27 cellular contexts compared by ENCODE assay signal in the genomic region with DNA sequence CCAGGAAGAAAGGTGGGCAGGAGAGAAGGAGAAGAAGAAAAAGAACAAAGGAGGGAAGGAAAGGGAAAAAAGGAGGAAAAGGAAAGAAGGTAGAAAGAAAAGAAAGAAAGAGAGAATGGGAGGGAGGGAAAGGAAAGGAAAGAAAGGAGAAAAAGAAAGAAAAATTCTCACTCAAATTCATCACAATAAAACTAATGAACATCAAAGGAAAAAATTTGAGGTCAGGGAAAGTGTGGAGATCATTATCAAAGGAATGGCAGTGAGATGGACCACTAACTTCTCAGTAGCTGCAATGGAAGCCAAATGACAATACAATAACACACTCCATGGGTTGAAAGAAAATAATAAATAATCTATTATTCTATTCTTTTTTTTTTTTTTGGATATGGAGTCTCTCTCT. TPM values are rescaled to one million over a fixed set of nuclear protein-coding genes. Genes with fewer than 3 reads are reported as not detected.
DNase-seq lines count a peak whose midpoint lies in the region; ATAC-seq, FAIRE-seq and TF ChIP-seq lines count a peak whose summit lies in the region.
"Had no signal": no experiment of that assay in that cellular context is flagged by ENCODE, and none has a peak within 500 bp of the region (broad histone marks: within the 10 kb centered on the region; RNA-seq: fewer than 3 reads in every experiment).

No MANE protein-coding gene starts in this region.

- H3K36me3 ChIP-seq in K562 (ENCODE audit: control insufficient read depth, insufficient read depth, low read length): no peaks in the 10 kb centered on the region
- H3K36me3 ChIP-seq in HepG2 (replicated peaks in 1 of 2; ENCODE audit: control insufficient read depth in 1 of 2, insufficient read depth in 2 of 2, low read length in 2 of 2): no peaks in the 10 kb centered on the region
- H3K36me3 ChIP-seq: BE2C had no signal

- DNase-seq in activated naive CD4-positive, alpha-beta T cell (lab: John Stamatoyannopoulos, UW): no peak
- DNase-seq in K562 (ENCODE audit: extremely low read depth in 1 of 4, low spot score in 3 of 4): no peak
- no peak for DNase-seq in memory B cell (ENCODE audit: low spot score in 2 of 2)
- no peak for DNase-seq in HepG2 (ENCODE audit: low spot score)
- DNase-seq: AML-193; BE2C; C1 segment of cervical spinal cord; CD4-positive, alpha-beta memory T cell; CD4-positive, CD25-positive, alpha-beta regulatory T cell; CD8-positive, alpha-beta memory T cell; COR-L47; DMS 273 treated with DMSO at 0.1 percent for 48 hours; DMS153; DMS53; DMS79; DND-41; EL; GDM1 had no signal

- peaks cover 7% of the 10 kb centered on the region for H3K9me3 Mint-ChIP-seq in activated naive CD4-positive, alpha-beta T cell treated with anti-CD3 and anti-CD28 coated beads, Interleukin-2, amount 50 U/mL, for 24 hours
- peaks cover 1% of the 10 kb centered on the region for H3K9me3 Mint-ChIP-seq in memory B cell

- H3K4me3 ChIP-seq in K562: no peak overlapping the region
- no peak overlapping the region for H3K4me3 ChIP-seq in HepG2 (replicated peaks in 1 of 3; ENCODE audit: insufficient read depth in 1 of 3, low read depth in 2 of 3, low read length in 3 of 3)
- H3K4me3 ChIP-seq: A549, BLaER1, GM12878 had no signal

- intact Hi-C loops in K562 (cut with micrococcal nuclease): no loop called here
- intact Hi-C loops in HepG2 (cut with micrococcal nuclease; ENCODE audit: unreplicated experiment): no loop called here

- peak overlapping the region; percentile 59 for H3K27ac Mint-ChIP-seq in activated naive CD4-positive, alpha-beta T cell treated with anti-CD3 and anti-CD28 coated beads, Interleukin-2, amount 50 U/mL, for 24 hours
- peak overlapping the region; percentile 5 for H3K27ac Mint-ChIP-seq in memory B cell
- H3K27ac Mint-ChIP-seq: CD4-positive, CD25-positive, alpha-beta regulatory T cell; CD8-positive, alpha-beta memory T cell had no signal

- no peak for TF ChIP-seq RAD21 in K562 (CRISPR knock-in tag; conservative IDR thresholded peaks at IDR 0.05 in 1 of 2, IDR thresholded peaks at IDR 0.05 in 1 of 2)
- TF ChIP-seq RAD21 in HepG2 (CRISPR knock-in tag; IDR thresholded peaks at IDR 0.05): no peak

- CTCF ChIA-PET in K562 (lab: Yijun Ruan, JAX; ENCODE audit: low intra/inter-chr PET ratio): no interaction called here
- CTCF ChIA-PET in HepG2 (lab: Yijun Ruan, JAX; ENCODE audit: low intra/inter-chr PET ratio, low total read pairs): no interaction called here

- H3K9me3 ChIP-seq in K562 (replicated peaks; ENCODE audit: control insufficient read depth, insufficient read depth, low read depth, low read length): no peaks in the 10 kb centered on the region
- H3K9me3 ChIP-seq in HepG2 (ENCODE audit: low read length): no peaks in the 10 kb centered on the region
- H3K9me3 ChIP-seq: A549, BE2C had no signal

- ATAC-seq in K562 (no peak), memory B cell (ENCODE audit: low read depth) (no peak), GM21528 (IDR thresholded peaks at IDR 0.05; ENCODE audit: low FRiP score, unreplicated experiment) (no peak), HepG2 (no peak)
- ATAC-seq: A549, GM12878 had no signal

- no peaks in the 10 kb centered on the region for H4K20me1 ChIP-seq in K562 (replicated peaks; ENCODE audit: control insufficient read depth, insufficient read depth, low read length)
- H4K20me1 ChIP-seq in HepG2 (ENCODE audit: insufficient read depth, low read length): no peaks in the 10 kb centered on the region
- H4K20me1 ChIP-seq: BLaER1 had no signal

- peaks cover 7% of the 10 kb centered on the region for H3K36me3 Mint-ChIP-seq in activated naive CD4-positive, alpha-beta T cell treated with anti-CD3 and anti-CD28 coated beads, Interleukin-2, amount 50 U/mL, for 24 hours
- H3K36me3 Mint-ChIP-seq in memory B cell: peaks cover 11% of the 10 kb centered on the region

- no peak for TF ChIP-seq EP300 in K562 (IDR thresholded peaks at IDR 0.05; ENCODE audit: low read length)
- TF ChIP-seq EP300 in HepG2 (IDR thresholded peaks at IDR 0.05; ENCODE audit: low read depth in 2 of 2, low read length in 2 of 2): no peak
- TF ChIP-seq EP300 in HepG2 (CRISPR knock-in tag; IDR thresholded peaks at IDR 0.05; ENCODE audit: borderline replicate concordance): no peak

- POLR2A ChIA-PET in K562 (lab: Yijun Ruan, JAX): no interaction called here
- POLR2A ChIA-PET in HepG2 (lab: Yijun Ruan, JAX): no interaction called here

- H3K27ac ChIP-seq in K562 (ENCODE audit: extremely low read depth, low read depth, low read length) (no peak overlapping the region), HepG2 (ENCODE audit: extremely low read length, insufficient read depth, low read length) (no peak overlapping the region)
- H3K27ac ChIP-seq: 22Rv1, A549, BLaER1 had no signal

- in situ Hi-C loops in K562 (cut with MboI): no loop called here
- in situ Hi-C loops in HepG2 (cut with HindIII; ENCODE audit: extremely low pct_ligation_motif_present, low pct_unique_long_range_greater_than_20kb): no loop called here

- no peak overlapping the region for H3K4me3 Mint-ChIP-seq in activated naive CD4-positive, alpha-beta T cell treated with anti-CD3 and anti-CD28 coated beads, Interleukin-2, amount 50 U/mL, for 24 hours
- H3K4me3 Mint-ChIP-seq in memory B cell: no peak overlapping the region
- H3K4me3 Mint-ChIP-seq: CD14-positive monocyte; CD4-positive, alpha-beta memory T cell; CD4-positive, CD25-positive, alpha-beta regulatory T cell; CD8-positive, alpha-beta memory T cell had no signal

- TF ChIP-seq CTCF in K562 (IDR thresholded peaks at IDR 0.05 in 2 of 3, conservative IDR thresholded peaks at IDR 0.05 in 1 of 3; ENCODE audit: insufficient read depth in 2 of 3, low read depth in 1 of 3, low read length in 3 of 3) (no peak), HepG2 (CRISPR knock-in tag; IDR thresholded peaks at IDR 0.05) (no peak)

- H3K4me1 Mint-ChIP-seq in activated naive CD4-positive, alpha-beta T cell treated with anti-CD3 and anti-CD28 coated beads, Interleukin-2, amount 50 U/mL, for 24 hours: peaks cover 27% of the 10 kb centered on the region
- peaks cover 9% of the 10 kb centered on the region for H3K4me1 Mint-ChIP-seq in memory B cell

- BruUV-seq in K562 (replicated peaks; lab: Mats Ljungman, UMichigan) (no TSS peak), HepG2 (replicated peaks; lab: Mats Ljungman, UMichigan) (no TSS peak)

- H3K27me3 ChIP-seq in K562 (ENCODE audit: control insufficient read depth in 2 of 2, insufficient read depth in 2 of 2, low read length in 2 of 2): no peaks in the 10 kb centered on the region
- no peaks in the 10 kb centered on the region for H3K27me3 ChIP-seq in HepG2 (ENCODE audit: control insufficient read depth in 1 of 2, insufficient read depth in 2 of 2, low read length in 2 of 2)
- H3K27me3 ChIP-seq: BE2C, BLaER1 had no signal

- H2AFZ ChIP-seq in K562 (ENCODE audit: low read depth, low read length) (no peak overlapping the region), HepG2 (ENCODE audit: low read length) (no peak overlapping the region)

- TF ChIP-seq POLR2A in K562 (conservative IDR thresholded peaks at IDR 0.05) (no peak), HepG2 (IDR thresholded peaks at IDR 0.05; ENCODE audit: insufficient read depth in 1 of 2, low read depth in 2 of 2, low read length in 2 of 2) (no peak)

- H3K27me3 Mint-ChIP-seq in activated naive CD4-positive, alpha-beta T cell treated with anti-CD3 and anti-CD28 coated beads, Interleukin-2, amount 50 U/mL, for 24 hours: no peaks in the 10 kb centered on the region
- no peaks in the 10 kb centered on the region for H3K27me3 Mint-ChIP-seq in memory B cell
- H3K27me3 Mint-ChIP-seq: CD4-positive, alpha-beta memory T cell; CD4-positive, CD25-positive, alpha-beta regulatory T cell; CD8-positive, alpha-beta memory T cell had no signal

- H3K79me2 ChIP-seq in K562 (ENCODE audit: control insufficient read depth, insufficient read depth, low read length) (no peaks in the 10 kb centered on the region), HepG2 (ENCODE audit: insufficient read depth, low read length) (no peaks in the 10 kb centered on the region)

- FAIRE-seq in K562 (lab: Jason Lieb, UNC): no peak
- FAIRE-seq in HepG2 (lab: Jason Lieb, UNC): no peak
- FAIRE-seq: A549, GM12878, GM12892, GM18507 had no signal

- H3K4me1 ChIP-seq in K562 (replicated peaks in 1 of 2; ENCODE audit: control insufficient read depth in 2 of 2, insufficient read depth in 2 of 2, low read length in 2 of 2) (no peaks in the 10 kb centered on the region), HepG2 (ENCODE audit: insufficient read depth, low read length) (no peaks in the 10 kb centered on the region)
- H3K4me1 ChIP-seq: A549, BE2C had no signal

- H3K4me2 ChIP-seq in K562 (ENCODE audit: insufficient read depth, low read length) (no peak overlapping the region), HepG2 (ENCODE audit: low read depth, low read length) (no peak overlapping the region)
- H3K4me2 ChIP-seq: A549, BLaER1 had no signal

- H3K9ac ChIP-seq in K562 (ENCODE audit: insufficient read depth in 1 of 2, low read depth in 2 of 2, low read length in 2 of 2) (no peak overlapping the region), HepG2 (ENCODE audit: insufficient read depth, low read depth, low read length) (no peak overlapping the region)
- H3K9ac ChIP-seq: BLaER1 had no signal

- no peaks in the 10 kb centered on the region for H3K9me1 ChIP-seq in K562 (ENCODE audit: control insufficient read depth, insufficient read depth, low read length)

RNA-seq across cellular contexts. Expression of gene JAK1, which starts 48.0 kb away (rescaled TPM):
- total RNA-seq in K562 (2011; cell fraction: chromatin; rRNA removed; ENCODE audit: low replicate concordance): 82.2 and 105 TPM in 2 replicates
- total RNA-seq in K562 (2011; cell fraction: nucleolus; rRNA removed): 37.4 and 43.0 TPM in 2 replicates
- 62.0 and 66.7 TPM in 2 replicates for total RNA-seq in K562 (2011; cell fraction: nucleoplasm; rRNA removed)
- total RNA-seq in K562 (2014; rRNA removed) (27.1 and 28.2 TPM in 2 replicates), K562 (2014; rRNA removed; fragmentation: Illumina TruSeq; extraction: Trizol) (42.5 and 46.8 TPM in 2 replicates), K562 (2015; rRNA removed; fragmentation: Illumina TruSeq; extraction: Trizol) (40.6 and 43.4 TPM in 2 replicates), K562 (2021) (43.0 TPM in 2 replicates), HepG2 (2016; rRNA removed; fragmentation: Illumina TruSeq; extraction: Trizol) (42.4 and 56.1 TPM in 2 replicates)
- polyA plus RNA-seq in K562 (2011; rRNA removed) (32.0 and 43.9 TPM in 2 replicates), K562 (2014; fragmentation: Illumina TruSeq; extraction: Trizol) (37.3 and 44.1 TPM in 2 replicates), K562 (2014; fragmentation: Nextera tagmentation; extraction: Ambion mirVana) (10 to 100 TPM in 1 of 2 experiments, 1 to 10 TPM in 1; 9.7 to 13.0 TPM), K562 (2014; rRNA removed) (23.0 and 28.3 TPM in 2 replicates), HepG2 (2011; rRNA removed) (23.9 and 24.5 TPM in 2 replicates)
- polyA plus RNA-seq in K562 (2011; cell fraction: cytosol; rRNA removed): 21.9 and 26.6 TPM in 2 replicates
- polyA plus RNA-seq in K562 (2011; cell fraction: nucleus; rRNA removed): 88.9 and 89.1 TPM in 2 replicates
- polyA plus RNA-seq in K562 (2012): 29.9 and 45.8 TPM in 2 replicates
- 56.4 and 60.1 TPM in 2 replicates for polyA minus RNA-seq in K562 (2011; rRNA and poly(A)+ RNA removed)
- polyA minus RNA-seq in K562 (2011; cell fraction: cytosol; rRNA and poly(A)+ RNA removed): 38.3 and 41.6 TPM in 2 replicates
- polyA minus RNA-seq in K562 (2011; cell fraction: nucleus; rRNA and poly(A)+ RNA removed): 46.7 and 70.9 TPM in 2 replicates
- 2.9 and 4.1 TPM in 2 replicates for total RNA-seq in HepG2 (2016; cell fraction: cytosol; rRNA removed; fragmentation: Illumina TruSeq; extraction: Trizol; ENCODE audit: low read depth)
- 41.5 and 53.4 TPM in 2 replicates for total RNA-seq in HepG2 (2016; cell fraction: insoluble cytoplasmic fraction; rRNA removed; fragmentation: Illumina TruSeq; extraction: Trizol)
- 15.3 and 15.6 TPM in 2 replicates for total RNA-seq in HepG2 (2016; cell fraction: membrane; rRNA removed; fragmentation: Illumina TruSeq; extraction: Trizol)
- total RNA-seq in HepG2 (2016; cell fraction: nucleus; rRNA removed; fragmentation: Illumina TruSeq; extraction: Trizol): 33.8 and 39.0 TPM in 2 replicates
- 18.5 and 23.4 TPM in 2 replicates for polyA plus RNA-seq in HepG2 (2011; cell fraction: cytosol; rRNA removed)
- polyA plus RNA-seq in HepG2 (2011; cell fraction: nucleus; rRNA removed): 36.4 and 45.4 TPM in 2 replicates
- 29.6 and 32.4 TPM in 2 replicates for polyA plus RNA-seq in HepG2 (2012)
- polyA plus RNA-seq in HepG2 (2016; cell fraction: cytosol; fragmentation: Illumina TruSeq; extraction: Trizol; ENCODE audit: low read depth): 1.1 and 1.5 TPM in 2 replicates
- polyA plus RNA-seq in HepG2 (2016; cell fraction: insoluble cytoplasmic fraction; fragmentation: Illumina TruSeq; extraction: Trizol; ENCODE audit: low read depth): 43.4 and 45.7 TPM in 2 replicates
- 6.5 and 6.8 TPM in 2 replicates for polyA plus RNA-seq in HepG2 (2016; cell fraction: membrane; fragmentation: Illumina TruSeq; extraction: Trizol; ENCODE audit: low read depth)
- polyA plus RNA-seq in HepG2 (2016; cell fraction: nucleus; fragmentation: Illumina TruSeq; extraction: Trizol; ENCODE audit: insufficient read depth, low read depth): 26.3 and 30.9 TPM in 2 replicates
- 45.7 and 51.7 TPM in 2 replicates for polyA minus RNA-seq in HepG2 (2011; rRNA and poly(A)+ RNA removed; ENCODE audit: low replicate concordance)
- polyA minus RNA-seq in HepG2 (2011; cell fraction: cytosol; rRNA and poly(A)+ RNA removed): 37.3 and 37.5 TPM in 2 replicates
- 70.8 and 76.0 TPM in 2 replicates for polyA minus RNA-seq in HepG2 (2011; cell fraction: nucleus; rRNA and poly(A)+ RNA removed)
